Comparison of ENCODE assay signal across 8 cellular contexts in genomic region chr6:32473378-32474348, GRCh38. TPM values are rescaled to one million over a fixed set of nuclear protein-coding genes. Genes with fewer than 3 reads are reported as not detected.
A peak's percentile ranks its signal among the peaks of the same experiment; 100 is the strongest.
DNase-seq lines count a peak whose midpoint lies in the region; ATAC-seq and TF ChIP-seq lines count a peak whose summit lies in the region.
"Not testable (repeated sequence)": the region's sequence is repeated elsewhere in the genome, so short reads cannot be mapped to it uniquely, and the experiment has no call there.
"Had no signal": no experiment of that assay in that cellular context is flagged by ENCODE, and none has a peak within 500 bp of the region (broad histone marks: within the 10 kb centered on the region; RNA-seq: fewer than 3 reads in every experiment).

No MANE protein-coding gene starts in this region.

- not testable (repeated sequence) for H3K4me1 Mint-ChIP-seq in WTC11
- peaks cover 0 to 23% (median 3%) of the 10 kb centered on the region in 4 donors for H3K4me1 Mint-ChIP-seq in naive thymus-derived CD8-positive, alpha-beta T cell

- not testable (repeated sequence) for H2BK15ac ChIP-seq in IMR-90 (ENCODE audit: low read depth, low read length)

- H3K4me3 Mint-ChIP-seq in WTC11, result not testable (repeated sequence)
- peak overlapping the region in 1 of 10 donors; percentile 56 for H3K4me3 Mint-ChIP-seq in naive thymus-derived CD8-positive, alpha-beta T cell

- H3K9me3 Mint-ChIP-seq in WTC11, result peaks cover 45% of the 10 kb centered on the region
- H3K9me3 Mint-ChIP-seq in naive thymus-derived CD8-positive, alpha-beta T cell, result peaks cover 0 to 10% (median 0%) of the 10 kb centered on the region in 9 donors

- H3K56ac ChIP-seq in IMR-90 (ENCODE audit: extremely low read depth, insufficient read depth, low read length), result not testable (repeated sequence)

- not testable (repeated sequence) for TF ChIP-seq CTCF in GM20000 (IDR thresholded peaks at IDR 0.05; ENCODE audit: extremely low read depth, missing control alignments); IMR-90 (conservative IDR thresholded peaks at IDR 0.05; ENCODE audit: low read depth, low read length); WTC11 (IDR thresholded peaks at IDR 0.05)

- H3K4me2 ChIP-seq in IMR-90 (ENCODE audit: low read depth, low read length), result not testable (repeated sequence)

- DNase-seq in GM20000 (ENCODE audit: low spot score) (peak; percentile 50), globus pallidus (ENCODE audit: low spot score) (peak; percentile 9)
- not testable (repeated sequence) for DNase-seq in IMR-90; WTC11 (ENCODE audit: low spot score)
- DNase-seq in naive thymus-derived CD8-positive, alpha-beta T cell, result peak in 2 of 10 donors; percentile 3 to 14

- not testable (repeated sequence) for H3K36me3 ChIP-seq in IMR-90 (ENCODE audit: control insufficient read depth, insufficient read depth, low read length)

- not testable (repeated sequence) for H2AK5ac ChIP-seq in IMR-90 (ENCODE audit: low read depth, low read length)

- CTCF ChIA-PET in IMR-90 (lab: Yijun Ruan, JAX); WTC11 (lab: Charles Lee): not testable (repeated sequence)

- H3K18ac ChIP-seq in IMR-90 (ENCODE audit: low read depth, low read length), result not testable (repeated sequence)

- dilution Hi-C loops in IMR-90 (cut with HindIII; ENCODE audit: low sequenced_read_pairs, unreplicated experiment), result not testable (repeated sequence)

- BruUV-seq in IMR-90 (replicated peaks; lab: Mats Ljungman, UMichigan), result not testable (repeated sequence)

- not testable (repeated sequence) for H3K9ac ChIP-seq in IMR-90 (ENCODE audit: low read depth, low read length)

- H3K27me3 Mint-ChIP-seq in WTC11 (ENCODE audit: low read depth), result peaks cover 20% of the 10 kb centered on the region
- H3K27me3 Mint-ChIP-seq in naive thymus-derived CD8-positive, alpha-beta T cell, result peaks cover 12 to 50% (median 24%) of the 10 kb centered on the region in 5 donors

- not testable (repeated sequence) for TF ChIP-seq RAD21 in IMR-90 (IDR thresholded peaks at IDR 0.05; ENCODE audit: low read length)

- H3K4ac ChIP-seq in IMR-90 (ENCODE audit: low read depth, low read length), result not testable (repeated sequence)

- H3K36me3 Mint-ChIP-seq in WTC11, result peaks cover 16% of the 10 kb centered on the region
- H3K36me3 Mint-ChIP-seq in naive thymus-derived CD8-positive, alpha-beta T cell, result not testable (repeated sequence)

- H3K27me3 ChIP-seq in IMR-90 (ENCODE audit: control insufficient read depth, insufficient read depth, low read length), result not testable (repeated sequence)

- TF ChIP-seq POLR2A in IMR-90 (IDR thresholded peaks at IDR 0.05; ENCODE audit: low read depth, low read length), result not testable (repeated sequence)

- not testable (repeated sequence) for H4K91ac ChIP-seq in IMR-90 (ENCODE audit: insufficient read depth, low read depth, low read length)

- in situ Hi-C loops in IMR-90 (cut with MboI; ENCODE audit: low sequenced_read_pairs), result not testable (repeated sequence)

- H3K4me3 ChIP-seq in IMR-90 (ENCODE audit: insufficient read depth, low read depth, low read length), result not testable (repeated sequence)

- not testable (repeated sequence) for H3K9me3 ChIP-seq in IMR-90 (ENCODE audit: control insufficient read depth, insufficient read depth, low read length)

- H2BK20ac ChIP-seq in IMR-90 (ENCODE audit: low read depth, low read length), result not testable (repeated sequence)

- 47% methylated on average over 4 of the region's 10 CpGs; no CpG with 5 or more reads in 1 of the 2 experiments for WGBS in IMR-90 (ENCODE audit: extremely low coverage in 2 of 2, insufficient read length in 1 of 2), 2 experiments

- H3K79me1 ChIP-seq in IMR-90 (ENCODE audit: low read depth in 1 of 2, low read length in 2 of 2), result not testable (repeated sequence)

- H3K23ac ChIP-seq in IMR-90 (ENCODE audit: low read depth, low read length), result not testable (repeated sequence)

- H4K8ac ChIP-seq in IMR-90 (ENCODE audit: low read depth in 2 of 2, low read length in 2 of 2), result not testable (repeated sequence)

- not testable (repeated sequence) for H2BK5ac ChIP-seq in IMR-90 (ENCODE audit: low read depth, low read length, poor library complexity, severe bottlenecking)

- not testable (repeated sequence) for H2BK120ac ChIP-seq in IMR-90 (ENCODE audit: low read depth, low read length)

- not testable (repeated sequence) for H3K27ac ChIP-seq in IMR-90 (ENCODE audit: insufficient read depth, low read length)

- H3K9me1 ChIP-seq in IMR-90 (ENCODE audit: insufficient read depth, low read length), result not testable (repeated sequence)

- H4K5ac ChIP-seq in IMR-90 (ENCODE audit: low read depth, low read length), result not testable (repeated sequence)

- POLR2A ChIA-PET in IMR-90 (lab: Charles Lee; ENCODE audit: unreplicated experiment); WTC11 (lab: Charles Lee): not testable (repeated sequence)
- POLR2A ChIA-PET in naive thymus-derived CD8-positive, alpha-beta T cell (lab: Charles Lee), result interaction anchor here (0.6 kb wide), 1 partner anchor 159 kb away, joined by 3 read pairs; no protein-coding TSS in a partner anchor

- not testable (repeated sequence) for H4K20me1 ChIP-seq in IMR-90 (ENCODE audit: insufficient read depth, low read length)

- H3K4me1 ChIP-seq in IMR-90 (ENCODE audit: control insufficient read depth, insufficient read depth, low read length), result not testable (repeated sequence)

- intact Hi-C loops in IMR-90 (cut with micrococcal nuclease), result not testable (repeated sequence)

- ATAC-seq in GM18502 (IDR thresholded peaks at IDR 0.05; ENCODE audit: poor library complexity, unreplicated experiment) (peak; percentile 89), HG02884 (IDR thresholded peaks at IDR 0.05; ENCODE audit: unreplicated experiment) (peak; percentile 93), IMR-90 (ENCODE audit: low read depth) (peak; percentile 85), WTC11 (peak; percentile 95)
- peak; percentile 74 to 79 for ATAC-seq in naive thymus-derived CD8-positive, alpha-beta T cell

- H3K14ac ChIP-seq in IMR-90 (replicated peaks; ENCODE audit: low read depth, low read length), result not testable (repeated sequence)

- not testable (repeated sequence) for H2AFZ ChIP-seq in IMR-90 (replicated peaks; ENCODE audit: low read length, poor library complexity)

- not testable (repeated sequence) for H3K27ac Mint-ChIP-seq in WTC11
- H3K27ac Mint-ChIP-seq in naive thymus-derived CD8-positive, alpha-beta T cell, result peak overlapping the region in 2 of 10 donors; percentile 57 to 76

- not testable (repeated sequence) for H2AK9ac ChIP-seq in IMR-90 (replicated peaks; ENCODE audit: low read depth, low read length, poor library complexity)

TF ChIP-seq in IMR-90, 13 proteins besides CTCF, POLR2A, EP300 and RAD21:
- TF ChIP-seq RFX5 (IDR thresholded peaks at IDR 0.05; ENCODE audit: low read depth, low read length), result peak; percentile 88

RNA-seq across cellular contexts. Expression of gene HLA-DRA, which starts 34.0 kb away (rescaled TPM):
- total RNA-seq in IMR-90 (2012; rRNA removed), result not detected in 2 replicates
- polyA plus RNA-seq in IMR-90 (2012; rRNA removed), result not detected in 2 replicates
- not detected in 2 replicates for polyA plus RNA-seq in IMR-90 (2012; cell fraction: cytosol; rRNA removed)
- polyA plus RNA-seq in IMR-90 (2012; cell fraction: nucleus; rRNA removed; ENCODE audit: low replicate concordance), result not detected in 2 replicates
- total RNA-seq in WTC11 (2021), result 2.8 to 3.9 TPM (median 3.6 TPM) in 3 replicates
- total RNA-seq in naive thymus-derived CD8-positive, alpha-beta T cell, result 10 to 100 TPM; 75.0 to 75.7 TPM
- polyA plus RNA-seq in naive thymus-derived CD8-positive, alpha-beta T cell, result 10 to 100 TPM in 2 of 3 donors, under 1 TPM in 1; 0.27 to 60.3 (median 13.2) TPM
- total RNA-seq: chondrocyte had no signal

RNA-seq across cellular contexts. Expression of gene HLA-DRB5, which starts 56.4 kb away (rescaled TPM):
- not detected in 2 replicates for total RNA-seq in IMR-90 (2012; rRNA removed)
- not detected in 2 replicates for polyA plus RNA-seq in IMR-90 (2012; rRNA removed)
- not detected in 2 replicates for polyA plus RNA-seq in IMR-90 (2012; cell fraction: cytosol; rRNA removed)
- polyA plus RNA-seq in IMR-90 (2012; cell fraction: nucleus; rRNA removed; ENCODE audit: low replicate concordance), result not detected in 2 replicates
- total RNA-seq in WTC11 (2021), result 0.30 TPM in 1 of 3 replicates, not detected in the others
- under 1 TPM; 0.34 to 0.52 TPM for total RNA-seq in naive thymus-derived CD8-positive, alpha-beta T cell
- 10 to 100 TPM in 1 of 3 donors, 1 to 10 TPM in 1, under 1 TPM in 1; 0.24 to 28.5 (median 1.8) TPM for polyA plus RNA-seq in naive thymus-derived CD8-positive, alpha-beta T cell
- total RNA-seq: chondrocyte had no signal

Comparison
In these comparisons a context has a peak if more than half of its experiments do, and no peak if none do; other contexts are left out.
1. RNA of gene HLA-DRA, which starts 34.0 kb away (total RNA-seq): 75.0 to 75.7 TPM in naive thymus-derived CD8-positive, alpha-beta T cell; 2.8 to 3.9 TPM in WTC11 and not detected in IMR-90; every median in the first group is over 10 times any median in the second.
2. Peak in every context shown above with its lines, with median percentiles within 50 percentile points of each other: ATAC-seq.